ENCODE assay signal across 8 cellular contexts in the genomic region with DNA sequence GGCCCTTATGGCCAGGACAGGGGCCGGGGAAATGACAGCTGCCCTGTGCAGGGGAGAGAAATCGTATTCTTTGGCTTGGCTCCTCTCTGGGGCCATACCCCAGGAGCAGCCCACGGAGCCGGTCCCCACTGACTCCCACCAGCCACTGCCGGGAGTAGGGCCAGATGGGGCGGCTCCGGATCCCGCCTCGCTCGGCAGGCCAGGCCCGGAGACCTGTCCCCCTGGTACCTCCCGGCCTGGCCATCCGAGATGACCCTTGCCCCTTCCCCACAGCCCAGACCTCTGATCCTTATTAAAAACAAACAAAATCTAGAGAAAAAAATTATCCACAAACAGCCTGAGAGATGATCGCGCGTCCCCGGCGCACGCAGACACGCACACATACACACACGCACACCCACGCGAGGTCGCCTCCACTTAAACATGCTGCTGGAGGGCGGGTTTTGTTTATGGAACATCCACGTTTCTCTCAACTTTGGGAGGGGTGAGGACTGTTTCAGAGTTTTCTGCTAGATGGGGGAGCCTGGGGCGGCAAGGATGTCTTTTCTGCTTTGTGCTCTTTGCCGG. TPM values are rescaled to one million over a fixed set of nuclear protein-coding genes. Genes with fewer than 3 reads are reported as not detected.
DNase-seq lines count a peak whose midpoint lies in the region; ATAC-seq and TF ChIP-seq lines count a peak whose summit lies in the region.

No MANE protein-coding gene starts in this region.

- DNase-seq in Right ventricle myocardium inferior (ENCODE audit: missing footprints) (no peak), cardiac septum (ENCODE audit: low spot score) (no peak), right cardiac atrium (peak; percentile 68 to 91 (median 90)), gastrocnemius medialis (no peak), NCI-H146 (lab: John Stamatoyannopoulos, UW) (no peak)
- DNase-seq in activated naive CD8-positive, alpha-beta T cell treated with anti-CD3 and anti-CD28 coated beads, Interleukin-2, amount 50 U/mL, for 24 hours = no peak

- H3K4me1 Mint-ChIP-seq in activated naive CD8-positive, alpha-beta T cell treated with anti-CD3 and anti-CD28 coated beads, Interleukin-2, amount 50 U/mL, for 24 hours = peaks cover 5% of the 10 kb centered on the region

- 16% methylated on average over 28 of the region's 28 CpGs for WGBS in right cardiac atrium

- no peak for TF ChIP-seq POLR2A in gastrocnemius medialis (IDR thresholded peaks at IDR 0.05)

- peak; percentile 53 for ATAC-seq in Right ventricle myocardium inferior
- ATAC-seq in activated naive CD8-positive, alpha-beta T cell treated with anti-CD3 and anti-CD28 coated beads, Interleukin-2, amount 50 U/mL, for 24 hours = no peak
- peak; percentile 60 to 70 for ATAC-seq in right cardiac atrium
- ATAC-seq in gastrocnemius medialis = peak in 1 of 2 donors; percentile 3
- no peak for ATAC-seq in HG03520 (IDR thresholded peaks at IDR 0.05; ENCODE audit: unreplicated experiment)
- ATAC-seq in GM19035 (IDR thresholded peaks at IDR 0.05; ENCODE audit: unreplicated experiment) = no peak

- no peaks in the 10 kb centered on the region for H3K36me3 ChIP-seq in gastrocnemius medialis

- H3K27me3 ChIP-seq in right cardiac atrium (ENCODE audit: control insufficient read depth, insufficient read depth) = no peaks in the 10 kb centered on the region
- H3K27me3 ChIP-seq in gastrocnemius medialis = no peaks in the 10 kb centered on the region

- no peaks in the 10 kb centered on the region for H3K4me1 ChIP-seq in right cardiac atrium (ENCODE audit: control insufficient read depth, insufficient read depth, low read length)
- H3K4me1 ChIP-seq in gastrocnemius medialis = peaks cover 8 to 13% of the 10 kb centered on the region in 2 donors

- H3K27ac Mint-ChIP-seq in activated naive CD8-positive, alpha-beta T cell treated with anti-CD3 and anti-CD28 coated beads, Interleukin-2, amount 50 U/mL, for 24 hours = no peak overlapping the region

- no peaks in the 10 kb centered on the region for H3K9me3 Mint-ChIP-seq in activated naive CD8-positive, alpha-beta T cell treated with anti-CD3 and anti-CD28 coated beads, Interleukin-2, amount 50 U/mL, for 24 hours

- H3K27ac ChIP-seq in right cardiac atrium (ENCODE audit: low read length) (peak overlapping the region; percentile 96), gastrocnemius medialis (peak overlapping the region; percentile 66 to 84 (median 72))

- no peaks in the 10 kb centered on the region for H3K36me3 Mint-ChIP-seq in activated naive CD8-positive, alpha-beta T cell treated with anti-CD3 and anti-CD28 coated beads, Interleukin-2, amount 50 U/mL, for 24 hours (ENCODE audit: low read depth)

- intact Hi-C loops in Right ventricle myocardium inferior (cut with DNase I) (loop anchor here (5.0 to 10.0 kb wide), 3 partner anchors 96 to 326 kb away; no protein-coding TSS in a partner anchor), cardiac septum (cut with DNase I) (loop anchor here (2.0 kb wide), 1 partner anchor 18 kb away; no protein-coding TSS in a partner anchor), right cardiac atrium (cut with DNase I) (loop anchor here in 1 of 4 donors (10.0 kb wide), 1 partner anchor 244 kb away; the partner anchor contains the start of genes C22orf15 and CHCHD10), gastrocnemius medialis (cut with DNase I; ENCODE audit: low total_unique reads) (loop anchor here (1.0 to 10.0 kb wide), 3 partner anchors 18 to 246 kb away; partner anchors contain the start of gene CHCHD10)

- peak overlapping the region; percentile 32 for H3K4me3 Mint-ChIP-seq in activated naive CD8-positive, alpha-beta T cell treated with anti-CD3 and anti-CD28 coated beads, Interleukin-2, amount 50 U/mL, for 24 hours

- in situ Hi-C loops in gastrocnemius medialis (cut with MboI; ENCODE audit: low sequenced_read_pairs in 4 of 4) = no loop called here

- TF ChIP-seq CTCF in gastrocnemius medialis (IDR thresholded peaks at IDR 0.05 in 4 of 5, conservative IDR thresholded peaks at IDR 0.05 in 1 of 5) = no peak

- H3K9me3 ChIP-seq in right cardiac atrium (ENCODE audit: control insufficient read depth, low read length) (no peaks in the 10 kb centered on the region), gastrocnemius medialis (no peaks in the 10 kb centered on the region)

- H3K4me3 ChIP-seq in right cardiac atrium (ENCODE audit: low read length) (peak overlapping the region; percentile 30), gastrocnemius medialis (peak overlapping the region; percentile 56 to 63 (median 58))

- H3K27me3 Mint-ChIP-seq in activated naive CD8-positive, alpha-beta T cell treated with anti-CD3 and anti-CD28 coated beads, Interleukin-2, amount 50 U/mL, for 24 hours = peaks cover 28% of the 10 kb centered on the region

RNA-seq across cellular contexts. Expression of gene IGLL1, which starts 59.1 kb away (rescaled TPM):
- not detected for total RNA-seq in Right ventricle myocardium inferior
- total RNA-seq in cardiac septum = not detected
- total RNA-seq in right cardiac atrium = not detected
- polyA plus RNA-seq in right cardiac atrium = not detected
- total RNA-seq in gastrocnemius medialis = not detected

Comparison
In these comparisons a context has a peak if more than half of its experiments do, and no peak if none do; other contexts are left out.
1. DNase-seq: peak in right cardiac atrium (3 of 3); none in Right ventricle myocardium inferior (single experiment), cardiac septum (single experiment), activated naive CD8-positive, alpha-beta T cell treated with anti-CD3 and anti-CD28 coated beads, Interleukin-2, amount 50 U/mL, for 24 hours (single experiment), gastrocnemius medialis (0 of 2) and NCI-H146 (single experiment).
2. ATAC-seq: peak in Right ventricle myocardium inferior (single experiment) and right cardiac atrium (2 of 2); none in activated naive CD8-positive, alpha-beta T cell treated with anti-CD3 and anti-CD28 coated beads, Interleukin-2, amount 50 U/mL, for 24 hours (single experiment), HG03520 (single experiment) and GM19035 (single experiment).